In genomic region chr6:14950970-14951276, GRCh38 we compare ENCODE assay signal across 29 cellular contexts.
"Had no signal": no experiment of that assay in that cellular context is flagged by ENCODE, and none has a peak within 500 bp of the region (broad histone marks: within the 10 kb centered on the region; RNA-seq: fewer than 3 reads in every experiment).

No MANE protein-coding gene starts in this region.

- H3K4me2 ChIP-seq: neural progenitor cell had no signal

- H3K27me3 ChIP-seq: neural progenitor cell, ovary, right lobe of liver, sigmoid colon, suprapubic skin, testis, tibial artery, transverse colon, upper lobe of right lung, uterus had no signal

- H3K27me3 Mint-ChIP-seq: naive thymus-derived CD4-positive, alpha-beta T cell; stimulated activated naive B cell treated with anti-CD40 and anti-IgM and Interleukin-4, amounts not matched to agents 10 μg/mL and 1 μg/mL and 100 μg/mL, for 72 hours; stimulated activated naive CD8-positive, alpha-beta T cell treated with anti-CD3 and anti-CD28 coated beads, Interleukin-15, amount 100 ng/mL, for 72 hours; type B pancreatic cell had no signal

- ATAC-seq: naive thymus-derived CD4-positive, alpha-beta T cell; natural killer cell; psoas muscle; right cardiac atrium; right lobe of liver; stimulated activated effector memory CD8-positive, alpha-beta T cell treated with anti-CD3 and anti-CD28 coated beads, Interleukin-12 subunit alpha, Interleukin-12 subunit beta, amount 100 ng/mL, for 72 hours; stimulated activated naive B cell treated with anti-CD40 and anti-IgM and Interleukin-4, amounts not matched to agents 10 μg/mL and 1 μg/mL and 100 μg/mL, for 72 hours; stimulated activated naive CD8-positive, alpha-beta T cell treated with anti-CD3 and anti-CD28 coated beads, Interleukin-15, amount 100 ng/mL, for 72 hours; upper lobe of right lung had no signal

- H3K36me3 Mint-ChIP-seq: natural killer cell; neural progenitor cell; stimulated activated effector memory CD8-positive, alpha-beta T cell treated with anti-CD3 and anti-CD28 coated beads, Interleukin-12 subunit alpha, Interleukin-12 subunit beta, amount 100 ng/mL, for 72 hours; type B pancreatic cell had no signal

- H3K27ac Mint-ChIP-seq: naive thymus-derived CD4-positive, alpha-beta T cell; natural killer cell; nephron; neural progenitor cell; progenitor cell of endocrine pancreas; stimulated activated effector memory CD8-positive, alpha-beta T cell treated with anti-CD3 and anti-CD28 coated beads, Interleukin-12 subunit alpha, Interleukin-12 subunit beta, amount 100 ng/mL, for 72 hours; stimulated activated naive CD8-positive, alpha-beta T cell treated with anti-CD3 and anti-CD28 coated beads, Interleukin-15, amount 100 ng/mL, for 72 hours; type B pancreatic cell had no signal

- FAIRE-seq: small intestine had no signal

- H3K4me3 ChIP-seq: neural progenitor cell, ovary, psoas muscle, right lobe of liver, sigmoid colon, suprapubic skin, testis, tibial artery, transverse colon, upper lobe of right lung, uterus had no signal

- H3K9me3 Mint-ChIP-seq: type B pancreatic cell had no signal

- H3K27ac ChIP-seq: neural progenitor cell, ovary, parathyroid adenoma, psoas muscle, right lobe of liver, sigmoid colon, suprapubic skin, testis, tibial artery, transverse colon, upper lobe of right lung, uterus had no signal

- H3K9ac ChIP-seq: neural progenitor cell, parathyroid adenoma had no signal

- H3K79me2 ChIP-seq: parathyroid adenoma had no signal

- H3K4me3 Mint-ChIP-seq: naive thymus-derived CD4-positive, alpha-beta T cell; natural killer cell; nephron; neural progenitor cell; stimulated activated effector memory CD8-positive, alpha-beta T cell treated with anti-CD3 and anti-CD28 coated beads, Interleukin-12 subunit alpha, Interleukin-12 subunit beta, amount 100 ng/mL, for 72 hours; stimulated activated naive B cell treated with anti-CD40 and anti-IgM and Interleukin-4, amounts not matched to agents 10 μg/mL and 1 μg/mL and 100 μg/mL, for 72 hours; stimulated activated naive CD8-positive, alpha-beta T cell treated with anti-CD3 and anti-CD28 coated beads, Interleukin-15, amount 100 ng/mL, for 72 hours; type B pancreatic cell had no signal

- H3K4me1 Mint-ChIP-seq: stimulated activated effector memory CD8-positive, alpha-beta T cell treated with anti-CD3 and anti-CD28 coated beads, Interleukin-12 subunit alpha, Interleukin-12 subunit beta, amount 100 ng/mL, for 72 hours had no signal

- H3K36me3 ChIP-seq: neural progenitor cell, ovary, right lobe of liver, sigmoid colon, suprapubic skin, tibial artery, transverse colon, upper lobe of right lung, uterus had no signal

- H3K9me3 ChIP-seq: ovary, psoas muscle, suprapubic skin, testis, tibial artery, transverse colon, upper lobe of right lung, uterus had no signal

- DNase-seq: naive thymus-derived CD4-positive, alpha-beta T cell; natural killer cell; ovary; posterior cingulate gyrus; psoas muscle; right cardiac atrium; right lobe of liver; sigmoid colon; small intestine; stimulated activated CD4-positive, alpha-beta T cell treated with anti-CD3 and anti-CD28 coated beads, Interleukin-15, amount 100 ng/mL, for 24 hours; stimulated activated CD4-positive, alpha-beta T cell treated with anti-CD3 and anti-CD28 coated beads, Interleukin-2, amount 100 ng/mL, for 24 hours; stimulated activated CD4-positive, alpha-beta T cell treated with anti-CD3 and anti-CD28 coated beads, Interleukin-2, amount 100 ng/mL, for 48 hours; stimulated activated CD4-positive, alpha-beta T cell treated with anti-CD3 and anti-CD28 coated beads, Interleukin-4, amount 100 ng/mL, for 24 hours; stimulated activated naive B cell treated with anti-CD40 and anti-IgM and Interleukin-4, amounts not matched to agents 10 μg/mL and 1 μg/mL and 100 μg/mL, for 72 hours; stimulated activated naive CD4-positive, alpha-beta T cell treated with Interleukin-2 at 50 U/mL for 16 hours; stimulated activated naive CD8-positive, alpha-beta T cell treated with anti-CD3 and anti-CD28 coated beads, Interleukin-15, amount 100 ng/mL, for 72 hours; substantia nigra; testis; tibial artery; transverse colon; upper lobe of right lung; uterus had no signal

- H3K4me1 ChIP-seq: parathyroid adenoma, psoas muscle, right lobe of liver, sigmoid colon, suprapubic skin, testis, tibial artery, transverse colon, upper lobe of right lung, uterus had no signal

- H2AFZ ChIP-seq: parathyroid adenoma had no signal
